Comparison of ENCODE assay signal across 15 cellular contexts in the genomic region with DNA sequence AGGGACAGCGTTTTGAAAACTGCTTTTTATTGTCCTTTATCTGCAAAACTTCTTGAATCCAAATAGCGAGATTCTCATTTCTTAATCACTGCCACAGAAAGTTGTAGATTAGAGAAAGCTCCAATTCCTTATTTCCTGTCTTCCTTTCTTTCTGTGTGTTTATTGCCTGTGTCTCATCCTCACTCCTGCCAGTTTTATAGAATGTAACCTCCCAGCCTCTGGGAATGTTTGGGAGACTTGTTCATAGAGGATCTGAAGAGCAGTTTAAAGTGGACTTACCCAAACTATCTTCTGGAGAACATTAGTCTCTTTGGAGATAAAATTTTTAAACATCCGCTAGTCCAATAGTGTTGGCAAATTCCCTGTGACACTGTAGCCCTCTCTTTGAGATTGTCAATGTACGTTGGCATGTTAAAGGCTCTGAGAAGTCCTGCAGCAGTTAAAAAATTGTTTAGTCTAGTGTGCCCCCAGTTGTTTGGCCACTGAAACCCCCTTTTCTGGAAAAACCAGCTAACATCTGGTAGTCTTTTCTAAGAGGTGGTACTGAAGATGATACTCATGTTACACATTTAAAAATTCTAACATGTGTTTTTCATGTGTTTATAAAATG. TPM values are rescaled to one million over a fixed set of nuclear protein-coding genes. Genes with fewer than 3 reads are reported as not detected.
DNase-seq lines count a peak whose midpoint lies in the region; FAIRE-seq and TF ChIP-seq lines count a peak whose summit lies in the region.
"Had no signal": no experiment of that assay in that cellular context is flagged by ENCODE, and none has a peak within 500 bp of the region (broad histone marks: within the 10 kb centered on the region; RNA-seq: fewer than 3 reads in every experiment).

No MANE protein-coding gene starts in this region.

- no peaks in the 10 kb centered on the region for H3K9me3 ChIP-seq in SJSA1 (replicated peaks)
- no peaks in the 10 kb centered on the region for H3K9me3 ChIP-seq in skeletal muscle satellite cell (replicated peaks; ENCODE audit: low read length)

- H3K9ac ChIP-seq in skeletal muscle satellite cell (ENCODE audit: low read depth, low read length), result peak overlapping the region; percentile 52

- H3K27me3 ChIP-seq in SJSA1 (replicated peaks) (no peaks in the 10 kb centered on the region), skeletal muscle satellite cell (ENCODE audit: control insufficient read depth, insufficient read depth, low read length) (no peaks in the 10 kb centered on the region)
- H3K27me3 ChIP-seq: dorsolateral prefrontal cortex had no signal

- no peak for TF ChIP-seq CTCF in fibroblast of villous mesenchyme (IDR thresholded peaks at IDR 0.05; ENCODE audit: insufficient read depth, low read depth, low read length)

- H3K4me3 ChIP-seq in SJSA1 (no peak overlapping the region), fibroblast of villous mesenchyme (ENCODE audit: low read depth, low read length) (peak overlapping the region; percentile 14), skeletal muscle satellite cell (ENCODE audit: low read length) (no peak overlapping the region)
- H3K4me3 ChIP-seq: dorsolateral prefrontal cortex had no signal

- DNase-seq in ELR (ENCODE audit: low read depth) (peak; percentile 82), SJSA1 (ENCODE audit: low read depth in 1 of 2, low spot score in 2 of 2) (peak in 1 of 2 experiments; percentile 78), fibroblast of villous mesenchyme (ENCODE audit: low read depth) (peak; percentile 94), DMS 273 treated with DMSO at 0.1 percent for 48 hours (lab: John Stamatoyannopoulos, UW) (no peak), frontal cortex (ENCODE audit: low spot score in 2 of 2) (no peak), C1 segment of cervical spinal cord (lab: John Stamatoyannopoulos, UW) (no peak), hypothalamus (lab: John Stamatoyannopoulos, UW) (no peak)
- DNase-seq: activated T-cell treated with anti-CD3 and anti-CD28 coated beads for 4 hours; DMS153; retina; stimulated activated CD8-positive, alpha-beta memory T cell treated with anti-CD3 and anti-CD28 coated beads, Interleukin-4, amount 100 ng/mL, for 48 hours; T-helper 2 cell had no signal

- H3K4me1 ChIP-seq in SJSA1 (replicated peaks) (peaks cover 94% of the 10 kb centered on the region), skeletal muscle satellite cell (ENCODE audit: control insufficient read depth, insufficient read depth, low read length) (peaks cover 31% of the 10 kb centered on the region)

- peak overlapping the region; percentile 92 for H3K27ac ChIP-seq in SJSA1

- FAIRE-seq in frontal cortex (lab: Jason Lieb, UNC), result no peak
- FAIRE-seq: islet of Langerhans had no signal

- peaks cover 27% of the 10 kb centered on the region for H3K36me3 ChIP-seq in SJSA1
- H3K36me3 ChIP-seq in skeletal muscle satellite cell (ENCODE audit: insufficient read depth, low read length), result no peaks in the 10 kb centered on the region

- peak overlapping the region; percentile 63 for H3K4me2 ChIP-seq in skeletal muscle satellite cell (ENCODE audit: low read length)

RNA-seq across cellular contexts. Expression of gene FLNB, which starts 50.5 kb away (rescaled TPM):
- 130 and 207 TPM in 2 replicates for total RNA-seq in SJSA1 (2014; rRNA removed; shearing (Covaris generic))
- total RNA-seq in fibroblast of villous mesenchyme, result 325 and 369 TPM in 2 replicates
- total RNA-seq in skeletal muscle satellite cell (2012; rRNA removed), result 79.3 and 86.2 TPM in 2 replicates
- 16.3 TPM for total RNA-seq in frontal cortex

Comparison
In these comparisons a context has a peak if more than half of its experiments do, and no peak if none do; other contexts are left out.
1. DNase-seq: peak in ELR (single experiment) and fibroblast of villous mesenchyme (single experiment); none in DMS 273 treated with DMSO at 0.1 percent for 48 hours (single experiment), frontal cortex (0 of 2), C1 segment of cervical spinal cord (0 of 14) and hypothalamus (0 of 51).